In genomic region chr2:199455533-199456382, GRCh38 we compare ENCODE assay signal across 8 cellular contexts. TPM values are rescaled to one million over a fixed set of nuclear protein-coding genes. Genes with fewer than 3 reads are reported as not detected.
DNase-seq lines count a peak whose midpoint lies in the region; ATAC-seq and TF ChIP-seq lines count a peak whose summit lies in the region.

No MANE protein-coding gene starts in this region.

- TF ChIP-seq CTCF in HL-60 (IDR thresholded peaks at IDR 0.05; ENCODE audit: insufficient read depth, low read length) (no peak), PC-9 (conservative IDR thresholded peaks at IDR 0.05) (no peak), esophagus squamous epithelium (IDR thresholded peaks at IDR 0.05) (no peak), psoas muscle (IDR thresholded peaks at IDR 0.05) (no peak)

- POLR2A ChIA-PET in PC-9 (lab: Charles Lee; ENCODE audit: unreplicated experiment), result no interaction called here

- intact Hi-C loops in PC-9 (cut with micrococcal nuclease; ENCODE audit: unreplicated experiment), result loop anchor here (5.0 to 10.0 kb wide), 2 partner anchors 459 to 1748 kb away; partner anchors contain the start of genes C2orf69 and MARS2
- intact Hi-C loops in esophagus squamous epithelium (cut with DNase I), result no loop called here
- intact Hi-C loops in psoas muscle (cut with DNase I), result no loop called here

- H3K9me3 ChIP-seq in PC-9 (ENCODE audit: insufficient read depth, low read depth) (no peaks in the 10 kb centered on the region), esophagus squamous epithelium (no peaks in the 10 kb centered on the region), psoas muscle (no peaks in the 10 kb centered on the region)

- no TSS peak for BruUV-seq in PC-9 (replicated peaks; lab: Mats Ljungman, UMichigan)

- H3K79me2 ChIP-seq in PC-9 (ENCODE audit: low read depth), result no peaks in the 10 kb centered on the region

- ATAC-seq in psoas muscle, result no peak
- ATAC-seq in GM19328 (IDR thresholded peaks at IDR 0.05; ENCODE audit: unreplicated experiment), result no peak

- H3K4me3 ChIP-seq in HL-60 (replicated peaks; ENCODE audit: insufficient read depth, low read length) (peak overlapping the region; percentile 73), PC-9 (peak overlapping the region; percentile 69), esophagus squamous epithelium (peak overlapping the region; percentile 5 to 91 (median 27)), psoas muscle (peak overlapping the region; percentile 91)

- CTCF ChIA-PET in PC-9 (lab: Charles Lee), result no interaction called here

- peak overlapping the region; percentile 100 for H3K4me2 ChIP-seq in PC-9

- peak overlapping the region; percentile 56 for H2AFZ ChIP-seq in PC-9

- in situ Hi-C loops in Caki2 (cut with HindIII; ENCODE audit: low pct_unique_long_range_greater_than_20kb, low sequenced_read_pairs), result no loop called here

- H3K27me3 ChIP-seq in HL-60 (ENCODE audit: insufficient read depth, poor library complexity, severe bottlenecking), result no peaks in the 10 kb centered on the region
- no peaks in the 10 kb centered on the region for H3K27me3 ChIP-seq in PC-9 (ENCODE audit: insufficient read depth, low read depth)
- peaks cover 10 to 91% (median 28%) of the 10 kb centered on the region in 4 donors for H3K27me3 ChIP-seq in esophagus squamous epithelium
- peaks cover 4 to 76% (median 21%) of the 10 kb centered on the region in 3 donors for H3K27me3 ChIP-seq in psoas muscle (ENCODE audit: insufficient read depth in 3 of 3, low read length in 2 of 3)

- WGBS in esophagus squamous epithelium, 2 donors, result 9 to 14% methylated on average over 24 to 27 of the region's 56 CpGs
- WGBS in psoas muscle, 3 donors, result 7 to 11% (median 8%) methylated on average over 49 to 56 of the region's 56 CpGs

- 0 out of 2 replicates have a peak, but pooled peaks cover 8% of the 10 kb centered on the region for H3F3A ChIP-seq in PC-9 (ENCODE audit: insufficient read depth, low read depth)

- no peak for TF ChIP-seq POLR2A in esophagus squamous epithelium (IDR thresholded peaks at IDR 0.05)

- H4K20me1 ChIP-seq in PC-9 (ENCODE audit: insufficient read depth), result no peaks in the 10 kb centered on the region

- no peaks in the 10 kb centered on the region for H3K36me3 ChIP-seq in PC-9 (ENCODE audit: low read depth)
- no peaks in the 10 kb centered on the region for H3K36me3 ChIP-seq in esophagus squamous epithelium
- H3K36me3 ChIP-seq in psoas muscle (ENCODE audit: insufficient read depth in 1 of 2, low read depth in 1 of 2), result no peaks in the 10 kb centered on the region

- H3K27ac ChIP-seq in HL-60 (replicated peaks) (peak overlapping the region; percentile 99), PC-9 (no peak overlapping the region), esophagus squamous epithelium (no peak overlapping the region), psoas muscle (no peak overlapping the region)

- peak; percentile 67 for DNase-seq in Caki2 (ENCODE audit: low read depth)
- peak; percentile 66 to 81 for DNase-seq in HL-60 (ENCODE audit: low read depth in 1 of 2, low spot score in 1 of 2)
- DNase-seq in PC-9, result peak; percentile 57 to 58
- DNase-seq in esophagus squamous epithelium (lab: John Stamatoyannopoulos, UW), result no peak
- DNase-seq in psoas muscle, result peak; percentile 27 to 62
- no peak for DNase-seq in stimulated activated CD4-positive, alpha-beta T cell treated with anti-CD3 and anti-CD28 coated beads, Interleukin-4, amount 100 ng/mL, for 4 hours
- no peak for DNase-seq in mucosa of gallbladder (ENCODE audit: low spot score)

- H3K9me2 ChIP-seq in PC-9 (ENCODE audit: insufficient read depth), result no peaks in the 10 kb centered on the region

- H3K4me1 ChIP-seq in PC-9 (replicated peaks; ENCODE audit: insufficient read depth) (peaks cover 19% of the 10 kb centered on the region), esophagus squamous epithelium (peaks cover 20 to 46% (median 32%) of the 10 kb centered on the region in 3 donors), psoas muscle (peaks cover 8% of the 10 kb centered on the region)

RNA-seq across cellular contexts. Expression of gene SATB2, which starts 2.0 kb away (rescaled TPM):
- total RNA-seq in Caki2 (2014; rRNA removed; shearing (Covaris generic); ENCODE audit: low replicate concordance), result 1.6 and 5.4 TPM in 2 replicates
- total RNA-seq in PC-9 (2021) (7.3 and 7.8 TPM in 2 replicates), esophagus squamous epithelium (1 to 10 TPM in 1 of 4 donors, under 1 TPM in 3; 0.87 to 1.1 (median 0.92) TPM), psoas muscle (1 to 10 TPM in 3 of 4 donors, under 1 TPM in 1; 0.99 to 2.4 (median 1.9) TPM), mucosa of gallbladder (6.4 TPM)
- 1 to 10 TPM in 1 of 3 donors, under 1 TPM in 2; 0.46 to 1.6 (median 0.55) TPM for polyA plus RNA-seq in psoas muscle

Comparison
In these comparisons a context has a peak if more than half of its experiments do, and no peak if none do; other contexts are left out.
1. DNase-seq: peak in Caki2 (single experiment), HL-60 (2 of 2), PC-9 (2 of 2) and psoas muscle (2 of 2); none in esophagus squamous epithelium (single experiment), stimulated activated CD4-positive, alpha-beta T cell treated with anti-CD3 and anti-CD28 coated beads, Interleukin-4, amount 100 ng/mL, for 4 hours (0 of 2) and mucosa of gallbladder (single experiment).
2. H3K4me3 ChIP-seq: peak in every context shown above with its lines; median percentile 91 in psoas muscle; 73 in HL-60; 69 in PC-9; 27 in esophagus squamous epithelium.